Comparison of ENCODE assay signal across 11 cellular contexts in genomic region chr4:48247142-48247877, GRCh38. TPM values are rescaled to one million over a fixed set of nuclear protein-coding genes. Genes with fewer than 3 reads are reported as not detected.
DNase-seq lines count a peak whose midpoint lies in the region; ATAC-seq and TF ChIP-seq lines count a peak whose summit lies in the region.
"Had no signal": no experiment of that assay in that cellular context is flagged by ENCODE, and none has a peak within 500 bp of the region (broad histone marks: within the 10 kb centered on the region; RNA-seq: fewer than 3 reads in every experiment).

No MANE protein-coding gene starts in this region.

- ATAC-seq in GM18520 (IDR thresholded peaks at IDR 0.05; ENCODE audit: unreplicated experiment) (peak; percentile 60), HG02623 (IDR thresholded peaks at IDR 0.05; ENCODE audit: unreplicated experiment) (peak; percentile 62)
- ATAC-seq: sciatic nerve had no signal

- peak; percentile 50 for DNase-seq in LHCN-M2 (ENCODE audit: low read depth)
- DNase-seq in fibroblast of mammary gland (ENCODE audit: low read depth): peak; percentile 68
- no peak for DNase-seq in effector CD4-positive, alpha-beta T cell
- no peak for DNase-seq in A172 (ENCODE audit: low spot score)
- DNase-seq in midbrain (lab: John Stamatoyannopoulos, UW): no peak
- no peak for DNase-seq in posterior cingulate gyrus
- DNase-seq: activated CD4-positive, CD25-positive, alpha-beta regulatory T cell treated with anti-CD3 and anti-CD28 coated beads, Interleukin-2, amount 50 U/mL, for 72 hours had no signal

- intact Hi-C loops in posterior cingulate gyrus (cut with DNase I): no loop called here

- no peak for TF ChIP-seq CTCF in fibroblast of mammary gland (conservative IDR thresholded peaks at IDR 0.05; ENCODE audit: control insufficient read depth, insufficient read depth, low read depth, low read length)

- no peak overlapping the region for H3K4me3 ChIP-seq in fibroblast of mammary gland (ENCODE audit: control insufficient read depth, low read depth, low read length)
- H3K4me3 ChIP-seq: cardiac muscle cell had no signal

RNA-seq across cellular contexts. Expression of gene TEC, which starts 22.3 kb away (rescaled TPM):
- total RNA-seq in LHCN-M2 (2014; rRNA removed): 6.8 and 7.3 TPM in 2 replicates
- polyA plus RNA-seq in LHCN-M2 (2012): 1.7 TPM
- total RNA-seq in A172 (2014; rRNA removed; shearing (Covaris generic)): not detected in 2 replicates

Comparison
In these comparisons a context has a peak if more than half of its experiments do, and no peak if none do; other contexts are left out.
1. DNase-seq: peak in LHCN-M2 (single experiment) and fibroblast of mammary gland (single experiment); none in effector CD4-positive, alpha-beta T cell (single experiment), A172 (single experiment), midbrain (single experiment) and posterior cingulate gyrus (0 of 10).